In genomic region chr2:32227492-32227891, GRCh38 we compare ENCODE assay signal across 16 cellular contexts. TPM values are rescaled to one million over a fixed set of nuclear protein-coding genes. Genes with fewer than 3 reads are reported as not detected.
DNase-seq lines count a peak whose midpoint lies in the region; ATAC-seq lines count a peak whose summit lies in the region.
"Had no signal": no experiment of that assay in that cellular context is flagged by ENCODE, and none has a peak within 500 bp of the region (broad histone marks: within the 10 kb centered on the region; RNA-seq: fewer than 3 reads in every experiment).

No MANE protein-coding gene starts in this region.

- H3K27ac Mint-ChIP-seq in activated naive CD4-positive, alpha-beta T cell treated with anti-CD3 and anti-CD28 coated beads, Interleukin-2, amount 50 U/mL, for 72 hours = no peak overlapping the region

- H3K9me3 Mint-ChIP-seq in activated naive CD4-positive, alpha-beta T cell treated with anti-CD3 and anti-CD28 coated beads, Interleukin-2, amount 50 U/mL, for 72 hours = no peaks in the 10 kb centered on the region
- H3K9me3 Mint-ChIP-seq: CD8-positive, alpha-beta memory T cell had no signal

- H3K27me3 ChIP-seq in adipocyte (replicated peaks; ENCODE audit: control insufficient read depth, insufficient read depth, low read length) = no peaks in the 10 kb centered on the region
- H3K27me3 ChIP-seq: BLaER1 had no signal

- peak; percentile 8 for DNase-seq in DMS 273 (lab: John Stamatoyannopoulos, UW; ENCODE audit: unreplicated experiment)
- DNase-seq in DMS 273 treated with DMSO at 0.1 percent for 48 hours (lab: John Stamatoyannopoulos, UW) = no peak
- peak; percentile 4 for DNase-seq in adipocyte (ENCODE audit: low read depth)
- DNase-seq in foreskin melanocyte = peak; percentile 9
- DNase-seq in pons (ENCODE audit: low spot score) = peak; percentile 14
- no peak for DNase-seq in kidney tubule cell (ENCODE audit: low spot score)
- no peak for DNase-seq in activated naive CD4-positive, alpha-beta T cell treated with anti-CD3 and anti-CD28 coated beads, Interleukin-2, amount 50 U/mL, for 72 hours (ENCODE audit: low spot score in 2 of 2)
- DNase-seq: AML-193; CD8-positive, alpha-beta memory T cell; DMS79; GM23248 had no signal

- no peaks in the 10 kb centered on the region for H3K9me3 ChIP-seq in adipocyte (ENCODE audit: control insufficient read depth, low read length)
- H3K9me3 ChIP-seq: BLaER1 had no signal

- no peaks in the 10 kb centered on the region for H3K36me3 Mint-ChIP-seq in activated naive CD4-positive, alpha-beta T cell treated with anti-CD3 and anti-CD28 coated beads, Interleukin-2, amount 50 U/mL, for 72 hours

- H3K4me3 ChIP-seq in adipocyte (ENCODE audit: low read length) = no peak overlapping the region
- H3K4me3 ChIP-seq: BLaER1, GM12878, GM23248 had no signal

- H3K36me3 ChIP-seq in adipocyte (ENCODE audit: control insufficient read depth, insufficient read depth, low read length, severe bottlenecking) = peaks cover 39% of the 10 kb centered on the region

- H3K9ac ChIP-seq in adipocyte (ENCODE audit: low read length) = no peak overlapping the region
- H3K9ac ChIP-seq: BLaER1, GM23248 had no signal

- H3K4me1 ChIP-seq in adipocyte (ENCODE audit: control insufficient read depth, insufficient read depth, low read length) = no peaks in the 10 kb centered on the region
- H3K4me1 ChIP-seq: BLaER1 had no signal

- no peak for ATAC-seq in GM19324 (IDR thresholded peaks at IDR 0.05; ENCODE audit: low FRiP score, unreplicated experiment)
- no peak for ATAC-seq in activated naive CD4-positive, alpha-beta T cell treated with anti-CD3 and anti-CD28 coated beads, Interleukin-2, amount 50 U/mL, for 72 hours
- ATAC-seq: GM12878, HCT116 had no signal

RNA-seq across cellular contexts. Expression of gene NLRC4, which starts 37.2 kb away (rescaled TPM):
- total RNA-seq in activated naive CD4-positive, alpha-beta T cell treated with anti-CD3 and anti-CD28 coated beads, Interleukin-2, amount 50 U/mL, for 72 hours = under 1 TPM in 1 of 2 donors, not detected in 1; 0.08 TPM
- total RNA-seq: G401, GM23248 had no signal

RNA-seq across cellular contexts. Expression of gene YIPF4, which starts 50.2 kb away (rescaled TPM):
- total RNA-seq in activated naive CD4-positive, alpha-beta T cell treated with anti-CD3 and anti-CD28 coated beads, Interleukin-2, amount 50 U/mL, for 72 hours = 10 to 100 TPM; 35.0 to 36.3 TPM

Comparison
In these comparisons a context has a peak if more than half of its experiments do, and no peak if none do; other contexts are left out.
1. DNase-seq: peak in DMS 273 (single experiment), adipocyte (single experiment), foreskin melanocyte (single experiment) and pons (single experiment); none in DMS 273 treated with DMSO at 0.1 percent for 48 hours (single experiment), kidney tubule cell (single experiment) and activated naive CD4-positive, alpha-beta T cell treated with anti-CD3 and anti-CD28 coated beads, Interleukin-2, amount 50 U/mL, for 72 hours (0 of 2).